In the genomic region with DNA sequence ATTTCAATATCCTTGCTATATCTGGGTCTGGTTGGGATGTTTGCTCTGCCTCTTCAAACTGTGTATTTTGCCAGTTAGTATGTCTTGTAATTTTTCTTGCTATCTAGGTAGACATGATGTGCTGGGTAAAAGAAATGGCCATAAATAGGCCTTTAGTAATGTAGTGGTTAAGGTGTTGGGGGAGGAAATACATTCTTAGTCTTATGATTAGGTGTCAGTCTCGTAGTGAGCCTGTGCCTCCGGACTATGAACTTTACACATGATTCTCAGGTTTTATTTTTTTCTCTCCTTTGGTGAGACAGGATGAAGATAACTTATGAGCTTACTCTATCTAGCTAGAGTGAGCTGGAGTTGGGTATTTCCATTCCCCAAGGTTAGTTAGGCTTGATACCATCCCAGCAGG, we compare ENCODE assay signal across 15 cellular contexts. TPM values are rescaled to one million over a fixed set of nuclear protein-coding genes. Genes with fewer than 3 reads are reported as not detected.
DNase-seq lines count a peak whose midpoint lies in the region; ATAC-seq and TF ChIP-seq lines count a peak whose summit lies in the region.
"Had no signal": no experiment of that assay in that cellular context is flagged by ENCODE, and none has a peak within 500 bp of the region (broad histone marks: within the 10 kb centered on the region; RNA-seq: fewer than 3 reads in every experiment).

No MANE protein-coding gene starts in this region.

- H3K9me3 Mint-ChIP-seq in glutamatergic neuron (ENCODE audit: unreplicated experiment): peaks cover 3% of the 10 kb centered on the region
- peaks cover 8% of the 10 kb centered on the region; the same call in 1 of the 2 replicates for H3K9me3 Mint-ChIP-seq in WTC11
- H3K9me3 Mint-ChIP-seq: activated naive CD4-positive, alpha-beta T cell treated with anti-CD3 and anti-CD28 coated beads, Interleukin-2, amount 50 U/mL, for 72 hours had no signal

- ATAC-seq in GM18873 (IDR thresholded peaks at IDR 0.05; ENCODE audit: low FRiP score, unreplicated experiment) (peak; percentile 76), GM21528 (IDR thresholded peaks at IDR 0.05; ENCODE audit: low FRiP score, unreplicated experiment) (peak; percentile 64), HG03066 (IDR thresholded peaks at IDR 0.05; ENCODE audit: low read depth, unreplicated experiment) (peak; percentile 95), WTC11 (no peak)
- ATAC-seq: activated naive CD4-positive, alpha-beta T cell treated with anti-CD3 and anti-CD28 coated beads, Interleukin-2, amount 50 U/mL, for 72 hours had no signal

- H3K27me3 Mint-ChIP-seq in glutamatergic neuron (ENCODE audit: unreplicated experiment) (peaks cover 8% of the 10 kb centered on the region), WTC11 (ENCODE audit: low read depth) (no peaks in the 10 kb centered on the region)
- H3K27me3 Mint-ChIP-seq: progenitor cell of endocrine pancreas had no signal

- DNase-seq in glutamatergic neuron (no peak), T-helper 9 cell (no peak), NCI-H2029 (lab: John Stamatoyannopoulos, UW) (no peak), WTC11 (ENCODE audit: low spot score) (no peak), RKO (ENCODE audit: low spot score) (no peak)
- DNase-seq: activated CD4-positive, alpha-beta T cell treated with anti-CD3 and anti-CD28 coated beads, Interleukin-2, amount 50 U/mL, for 4 hours; cortex of kidney; foreskin melanocyte; NCI-H1417 treated with DMSO at 0.1 percent for 48 hours; transverse colon had no signal

- POLR2A ChIA-PET in WTC11 (lab: Charles Lee): no interaction called here

- H3K36me3 Mint-ChIP-seq in glutamatergic neuron (ENCODE audit: unreplicated experiment): peaks cover 3% of the 10 kb centered on the region
- H3K36me3 Mint-ChIP-seq in WTC11: no peaks in the 10 kb centered on the region
- H3K36me3 Mint-ChIP-seq: activated naive CD4-positive, alpha-beta T cell treated with anti-CD3 and anti-CD28 coated beads, Interleukin-2, amount 50 U/mL, for 72 hours had no signal

- H3K27ac Mint-ChIP-seq in glutamatergic neuron (ENCODE audit: unreplicated experiment) (peak overlapping the region; percentile 36), WTC11 (no peak overlapping the region)
- H3K27ac Mint-ChIP-seq: activated naive CD4-positive, alpha-beta T cell treated with anti-CD3 and anti-CD28 coated beads, Interleukin-2, amount 50 U/mL, for 72 hours; progenitor cell of endocrine pancreas had no signal

- TF ChIP-seq CTCF in glutamatergic neuron (IDR thresholded peaks at IDR 0.05; ENCODE audit: partially characterized antibody, unreplicated experiment): no peak
- no peak for TF ChIP-seq CTCF in WTC11 (IDR thresholded peaks at IDR 0.05)

- H3K4me1 Mint-ChIP-seq in glutamatergic neuron (ENCODE audit: low read depth, unreplicated experiment) (peaks cover 19% of the 10 kb centered on the region), WTC11 (peaks cover 28% of the 10 kb centered on the region)

- H3K4me3 Mint-ChIP-seq in glutamatergic neuron (ENCODE audit: unreplicated experiment) (peak overlapping the region; percentile 44), WTC11 (no peak overlapping the region)

- CTCF ChIA-PET in WTC11 (lab: Charles Lee): interaction anchor here (1.2 kb wide), 1 partner anchor 18 kb away, joined by 3 read pairs; no protein-coding TSS in a partner anchor

TF ChIP-seq in WTC11, 78 proteins besides CTCF, POLR2A, EP300 and RAD21:
- TF ChIP-seq FOXJ3 (CRISPR knock-in tag; IDR thresholded peaks at IDR 0.05; ENCODE audit: borderline replicate concordance): no peak
- TF ChIP-seq TEAD1 (CRISPR knock-in tag; IDR thresholded peaks at IDR 0.05): no peak
- no peak for TF ChIP-seq ESRRA (CRISPR knock-in tag; IDR thresholded peaks at IDR 0.05; ENCODE audit: borderline replicate concordance)
- no peak for TF ChIP-seq GRHL2 (CRISPR knock-in tag; IDR thresholded peaks at IDR 0.05; ENCODE audit: insufficient replicate concordance, severe bottlenecking)
- no peak for TF ChIP-seq ZNF219 (CRISPR knock-in tag; IDR thresholded peaks at IDR 0.05; ENCODE audit: borderline replicate concordance)
- no peak for TF ChIP-seq ZNF121 (CRISPR knock-in tag; IDR thresholded peaks at IDR 0.05)
- TF ChIP-seq ZNF138 (CRISPR knock-in tag; conservative IDR thresholded peaks at IDR 0.05): no peak
- TF ChIP-seq ZNF423 (CRISPR knock-in tag; IDR thresholded peaks at IDR 0.05): no peak
- TF ChIP-seq, protein P1, sequence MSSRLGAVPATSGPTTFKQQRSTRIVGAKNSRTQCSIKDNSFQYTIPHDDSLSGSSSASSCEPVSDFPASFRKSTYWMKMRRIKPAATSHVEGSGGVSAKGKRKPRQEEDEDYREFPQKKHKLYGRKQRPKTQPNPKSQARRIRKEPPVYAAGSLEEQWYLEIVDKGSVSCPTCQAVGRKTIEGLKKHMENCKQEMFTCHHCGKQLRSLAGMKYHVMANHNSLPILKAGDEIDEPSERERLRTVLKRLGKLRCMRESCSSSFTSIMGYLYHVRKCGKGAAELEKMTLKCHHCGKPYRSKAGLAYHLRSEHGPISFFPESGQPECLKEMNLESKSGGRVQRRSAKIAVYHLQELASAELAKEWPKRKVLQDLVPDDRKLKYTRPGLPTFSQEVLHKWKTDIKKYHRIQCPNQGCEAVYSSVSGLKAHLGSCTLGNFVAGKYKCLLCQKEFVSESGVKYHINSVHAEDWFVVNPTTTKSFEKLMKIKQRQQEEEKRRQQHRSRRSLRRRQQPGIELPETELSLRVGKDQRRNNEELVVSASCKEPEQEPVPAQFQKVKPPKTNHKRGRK (CRISPR knock-in tag; IDR thresholded peaks at IDR 0.05; ENCODE audit: borderline replicate concordance): no peak
- no peak for TF ChIP-seq CREM (CRISPR knock-in tag; IDR thresholded peaks at IDR 0.05)
- no peak for TF ChIP-seq NFATC4 (CRISPR knock-in tag; IDR thresholded peaks at IDR 0.05)
- TF ChIP-seq CBFB (CRISPR knock-in tag; IDR thresholded peaks at IDR 0.05; ENCODE audit: low read depth): no peak
- TF ChIP-seq, protein P2, sequence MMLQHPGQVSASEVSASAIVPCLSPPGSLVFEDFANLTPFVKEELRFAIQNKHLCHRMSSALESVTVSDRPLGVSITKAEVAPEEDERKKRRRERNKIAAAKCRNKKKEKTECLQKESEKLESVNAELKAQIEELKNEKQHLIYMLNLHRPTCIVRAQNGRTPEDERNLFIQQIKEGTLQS (CRISPR knock-in tag; conservative IDR thresholded peaks at IDR 0.05): no peak

RNA-seq across cellular contexts. Expression of gene NME8, which starts 32.4 kb away (rescaled TPM):
- not detected for total RNA-seq in glutamatergic neuron (ENCODE audit: unreplicated experiment)
- 1.0 to 2.3 TPM (median 1.5 TPM) in 3 replicates for total RNA-seq in WTC11 (2021)
- total RNA-seq: activated naive CD4-positive, alpha-beta T cell treated with anti-CD3 and anti-CD28 coated beads, Interleukin-2, amount 50 U/mL, for 72 hours; transverse colon had no signal
